ENCODE assay signal across 8 cellular contexts in genomic region chr19:49085868-49086232, GRCh38. TPM values are rescaled to one million over a fixed set of nuclear protein-coding genes. Genes with fewer than 3 reads are reported as not detected.
DNase-seq lines count a peak whose midpoint lies in the region; FAIRE-seq and TF ChIP-seq lines count a peak whose summit lies in the region.

No MANE protein-coding gene starts in this region.

- H3K27ac Mint-ChIP-seq in T-helper 1 cell treated with Interleukin-12 subunit alpha and Interleukin-12 subunit beta and Interleukin-4 antibody, amounts not matched to agents 30 μg/mL and 1 μg/mL, for 36 hours = peak overlapping the region; percentile 87
- H3K27ac Mint-ChIP-seq in activated naive CD8-positive, alpha-beta T cell = peak overlapping the region; percentile 93

- no peak overlapping the region for H2AFZ ChIP-seq in keratinocyte (ENCODE audit: control insufficient read depth, low read length)

- CTCF ChIA-PET in HEK293T (lab: Yijun Ruan, JAX) = no interaction called here

- H3K9ac ChIP-seq in keratinocyte (ENCODE audit: control insufficient read depth, extremely low read depth, insufficient read depth, low read length) = peak overlapping the region; percentile 91
- H3K9ac ChIP-seq in subcutaneous abdominal adipose tissue (ENCODE audit: low read length in 5 of 5) = peak overlapping the region; percentile 94 to 99 (median 98)

- peaks cover 52% of the 10 kb centered on the region for H3K79me2 ChIP-seq in keratinocyte (ENCODE audit: control insufficient read depth, insufficient read depth, low read length)

- TF ChIP-seq CTCF in keratinocyte (optimal IDR thresholded peaks at IDR 0.05 in 1 of 3, IDR thresholded peaks at IDR 0.05 in 1 of 3, conservative IDR thresholded peaks at IDR 0.05 in 1 of 3; ENCODE audit: extremely low read depth in 1 of 3, insufficient read depth in 2 of 3, low read length in 3 of 3) = no peak

- no peaks in the 10 kb centered on the region for H3K9me3 Mint-ChIP-seq in T-helper 1 cell treated with Interleukin-12 subunit alpha and Interleukin-12 subunit beta and Interleukin-4 antibody, amounts not matched to agents 30 μg/mL and 1 μg/mL, for 36 hours
- H3K9me3 Mint-ChIP-seq in activated naive CD8-positive, alpha-beta T cell (ENCODE audit: low read depth) = no peaks in the 10 kb centered on the region

- H3K27me3 ChIP-seq in keratinocyte (ENCODE audit: control insufficient read depth, extremely low read depth, insufficient read depth, low read length) (no peaks in the 10 kb centered on the region), subcutaneous abdominal adipose tissue (ENCODE audit: control insufficient read depth in 5 of 5, insufficient read depth in 4 of 5, low read length in 5 of 5) (no peaks in the 10 kb centered on the region)

- dilution Hi-C loops in keratinocyte (cut with MboI; ENCODE audit: extremely low pct_ligation_motif_present, low sequenced_read_pairs) = no loop called here

- peaks cover 27% of the 10 kb centered on the region for H3K4me1 Mint-ChIP-seq in T-helper 1 cell treated with Interleukin-12 subunit alpha and Interleukin-12 subunit beta and Interleukin-4 antibody, amounts not matched to agents 30 μg/mL and 1 μg/mL, for 36 hours (ENCODE audit: low read depth)
- peaks cover 35% of the 10 kb centered on the region for H3K4me1 Mint-ChIP-seq in activated naive CD8-positive, alpha-beta T cell (ENCODE audit: low read depth)

- no peaks in the 10 kb centered on the region for H3K27me3 Mint-ChIP-seq in T-helper 1 cell treated with Interleukin-12 subunit alpha and Interleukin-12 subunit beta and Interleukin-4 antibody, amounts not matched to agents 30 μg/mL and 1 μg/mL, for 36 hours (ENCODE audit: low read depth)
- no peaks in the 10 kb centered on the region for H3K27me3 Mint-ChIP-seq in activated naive CD8-positive, alpha-beta T cell

- H3K4me1 ChIP-seq in keratinocyte (ENCODE audit: control insufficient read depth, extremely low read depth, insufficient read depth, low read length) = peaks cover 16% of the 10 kb centered on the region
- H3K4me1 ChIP-seq in subcutaneous abdominal adipose tissue (ENCODE audit: control insufficient read depth in 5 of 5, insufficient read depth in 5 of 5, low read length in 5 of 5) = peaks cover 0 to 33% (median 24%) of the 10 kb centered on the region in 5 donors

- H3K4me3 ChIP-seq in keratinocyte (ENCODE audit: control insufficient read depth in 2 of 3, extremely low read depth in 1 of 3, insufficient read depth in 2 of 3, low read depth in 1 of 3, low read length in 3 of 3) (peak overlapping the region; percentile 39 to 88 (median 75)), subcutaneous abdominal adipose tissue (ENCODE audit: low read depth in 1 of 5, low read length in 5 of 5) (peak overlapping the region; percentile 91 to 94 (median 93))

- H3K4me3 Mint-ChIP-seq in T-helper 1 cell treated with Interleukin-12 subunit alpha and Interleukin-12 subunit beta and Interleukin-4 antibody, amounts not matched to agents 30 μg/mL and 1 μg/mL, for 36 hours = peak overlapping the region; percentile 98
- H3K4me3 Mint-ChIP-seq in activated naive CD8-positive, alpha-beta T cell = peak overlapping the region; percentile 96

- H3K4me2 ChIP-seq in keratinocyte (ENCODE audit: control insufficient read depth, extremely low read depth, insufficient read depth, low read depth, low read length) = peak overlapping the region; percentile 84

- H3K9me3 ChIP-seq in keratinocyte (ENCODE audit: control insufficient read depth, low read depth, low read length) = no peaks in the 10 kb centered on the region
- no peaks in the 10 kb centered on the region for H3K9me3 ChIP-seq in subcutaneous abdominal adipose tissue (ENCODE audit: control insufficient read depth in 5 of 5, low read length in 5 of 5)

- POLR2A ChIA-PET in HEK293T (lab: Yijun Ruan, JAX) = interaction anchor here (0.8 kb wide), 1 partner anchor 12 kb away, joined by 5 read pairs; no protein-coding TSS in a partner anchor

- H3K36me3 Mint-ChIP-seq in T-helper 1 cell treated with Interleukin-12 subunit alpha and Interleukin-12 subunit beta and Interleukin-4 antibody, amounts not matched to agents 30 μg/mL and 1 μg/mL, for 36 hours (ENCODE audit: low read depth) = peaks cover 20% of the 10 kb centered on the region
- H3K36me3 Mint-ChIP-seq in activated naive CD8-positive, alpha-beta T cell = peaks cover 2% of the 10 kb centered on the region

- peaks cover 18 to 27% of the 10 kb centered on the region in 2 experiments for H3K36me3 ChIP-seq in keratinocyte (ENCODE audit: control insufficient read depth in 2 of 2, extremely low read depth in 1 of 2, insufficient read depth in 2 of 2, low read length in 2 of 2)
- peaks cover 0 to 32% (median 24%) of the 10 kb centered on the region in 5 donors for H3K36me3 ChIP-seq in subcutaneous abdominal adipose tissue (ENCODE audit: control insufficient read depth in 5 of 5, insufficient read depth in 5 of 5, low read length in 5 of 5)

- no peak for FAIRE-seq in keratinocyte (lab: Jason Lieb, UNC)

- H4K20me1 ChIP-seq in keratinocyte (ENCODE audit: control insufficient read depth, extremely low read depth, insufficient read depth, low read length) = peaks cover 23% of the 10 kb centered on the region

- H3K9me1 ChIP-seq in keratinocyte (ENCODE audit: control insufficient read depth, extremely low read depth, insufficient read depth, low read length) = no peaks in the 10 kb centered on the region

- no peak for DNase-seq in T-helper 1 cell
- no peak for DNase-seq in keratinocyte (ENCODE audit: low read depth, low spot score)
- DNase-seq in HEK293T (ENCODE audit: extremely low spot score) = no peak
- no peak for DNase-seq in NCI-H69 (lab: John Stamatoyannopoulos, UW)
- DNase-seq in stimulated activated CD4-positive, alpha-beta T cell treated with anti-CD3 and anti-CD28 coated beads, Interleukin-4, amount 100 ng/mL, for 4 hours = no peak

- H3K27ac ChIP-seq in keratinocyte (ENCODE audit: control insufficient read depth, insufficient read depth, low read length) (peak overlapping the region; percentile 83), subcutaneous abdominal adipose tissue (ENCODE audit: low read depth, low read length) (peak overlapping the region; percentile 88)

TF ChIP-seq in HEK293T, 16 proteins besides CTCF, POLR2A, EP300 and RAD21:
- TF ChIP-seq SP1 (IDR thresholded peaks at IDR 0.05) (no peak), SUZ12 (IDR thresholded peaks at IDR 0.05) (no peak), ELF4 (IDR thresholded peaks at IDR 0.05) (no peak), NFRKB (IDR thresholded peaks at IDR 0.05) (no peak)

RNA-seq across cellular contexts. Expression of gene SNRNP70, which starts 0.6 kb away (rescaled TPM):
- polyA plus RNA-seq in keratinocyte = 116 to 186 TPM (median 149 TPM) in 3 replicates
- polyA plus RNA-seq in keratinocyte (2011; ENCODE audit: low read depth) = 104 TPM
- 39.9 and 118 TPM in 2 replicates for polyA plus RNA-seq in keratinocyte (2011; cell fraction: cytosol; rRNA removed)
- polyA plus RNA-seq in keratinocyte (2011; cell fraction: nucleus; rRNA removed) = 785 and 1,027 TPM in 2 replicates
- polyA plus RNA-seq in keratinocyte (2012; ENCODE audit: low replicate concordance) = 116 and 164 TPM in 2 replicates
- polyA minus RNA-seq in keratinocyte = 36.0 to 72.2 TPM (median 45.0 TPM) in 3 replicates
- 54.9 TPM for polyA minus RNA-seq in keratinocyte (2011; cell fraction: cytosol; rRNA and poly(A)+ RNA removed)
- polyA minus RNA-seq in keratinocyte (2011; cell fraction: nucleus; rRNA and poly(A)+ RNA removed) = 105 and 111 TPM in 2 replicates

RNA-seq across cellular contexts. Expression of gene KCNA7, which starts 13.4 kb away (rescaled TPM):
- polyA plus RNA-seq in keratinocyte = not detected in 3 replicates
- polyA plus RNA-seq in keratinocyte (2011; ENCODE audit: low read depth) = not detected
- polyA plus RNA-seq in keratinocyte (2011; cell fraction: cytosol; rRNA removed) = 0.01 TPM in 1 of 2 replicates, not detected in the other
- 0.04 TPM in 1 of 2 replicates, not detected in the other for polyA plus RNA-seq in keratinocyte (2011; cell fraction: nucleus; rRNA removed)
- polyA plus RNA-seq in keratinocyte (2012; ENCODE audit: low replicate concordance) = 0.03 and 0.21 TPM in 2 replicates
- polyA minus RNA-seq in keratinocyte = not detected in 3 replicates
- not detected for polyA minus RNA-seq in keratinocyte (2011; cell fraction: cytosol; rRNA and poly(A)+ RNA removed)
- polyA minus RNA-seq in keratinocyte (2011; cell fraction: nucleus; rRNA and poly(A)+ RNA removed) = not detected in 2 replicates

RNA-seq across cellular contexts. Expression of gene NTF4, which starts 21.2 kb away (rescaled TPM):
- polyA plus RNA-seq in keratinocyte = 5.5 to 14.4 TPM (median 8.3 TPM) in 3 replicates
- 3.4 TPM for polyA plus RNA-seq in keratinocyte (2011; ENCODE audit: low read depth)
- 3.0 and 7.6 TPM in 2 replicates for polyA plus RNA-seq in keratinocyte (2011; cell fraction: cytosol; rRNA removed)
- polyA plus RNA-seq in keratinocyte (2011; cell fraction: nucleus; rRNA removed) = 30.4 and 35.8 TPM in 2 replicates
- 9.6 and 11.8 TPM in 2 replicates for polyA plus RNA-seq in keratinocyte (2012; ENCODE audit: low replicate concordance)
- 1.5 to 3.2 TPM (median 2.5 TPM) in 3 replicates for polyA minus RNA-seq in keratinocyte
- polyA minus RNA-seq in keratinocyte (2011; cell fraction: cytosol; rRNA and poly(A)+ RNA removed) = not detected
- polyA minus RNA-seq in keratinocyte (2011; cell fraction: nucleus; rRNA and poly(A)+ RNA removed) = 2.0 and 6.3 TPM in 2 replicates

RNA-seq across cellular contexts. Expression of gene CGB7, which starts 28.3 kb away (rescaled TPM):
- 0.92 to 4.1 TPM (median 1.2 TPM) in 3 replicates for polyA plus RNA-seq in keratinocyte
- 0.31 TPM for polyA plus RNA-seq in keratinocyte (2011; ENCODE audit: low read depth)
- polyA plus RNA-seq in keratinocyte (2011; cell fraction: cytosol; rRNA removed) = 0.98 and 2.2 TPM in 2 replicates
- polyA plus RNA-seq in keratinocyte (2011; cell fraction: nucleus; rRNA removed) = 9.4 and 16.8 TPM in 2 replicates
- 1.5 and 4.0 TPM in 2 replicates for polyA plus RNA-seq in keratinocyte (2012; ENCODE audit: low replicate concordance)
- 0.70 to 4.3 TPM (median 1.9 TPM) in 3 replicates for polyA minus RNA-seq in keratinocyte
- polyA minus RNA-seq in keratinocyte (2011; cell fraction: cytosol; rRNA and poly(A)+ RNA removed) = not detected
- 1.7 and 2.8 TPM in 2 replicates for polyA minus RNA-seq in keratinocyte (2011; cell fraction: nucleus; rRNA and poly(A)+ RNA removed)

RNA-seq across cellular contexts. Expression of gene LIN7B, which starts 28.3 kb away (rescaled TPM):
- polyA plus RNA-seq in keratinocyte = 1.6 to 2.8 TPM (median 1.7 TPM) in 3 replicates
- polyA plus RNA-seq in keratinocyte (2011; ENCODE audit: low read depth) = 6.4 TPM
- polyA plus RNA-seq in keratinocyte (2011; cell fraction: cytosol; rRNA removed) = 0.58 and 0.84 TPM in 2 replicates
- polyA plus RNA-seq in keratinocyte (2011; cell fraction: nucleus; rRNA removed) = 1.9 and 4.4 TPM in 2 replicates
- 2.6 and 5.2 TPM in 2 replicates for polyA plus RNA-seq in keratinocyte (2012; ENCODE audit: low replicate concordance)
- polyA minus RNA-seq in keratinocyte = 1.1 TPM in 1 of 3 replicates, not detected in the others
- polyA minus RNA-seq in keratinocyte (2011; cell fraction: cytosol; rRNA and poly(A)+ RNA removed) = not detected
- not detected in 2 replicates for polyA minus RNA-seq in keratinocyte (2011; cell fraction: nucleus; rRNA and poly(A)+ RNA removed)
